Comparison of ENCODE assay signal across 1 cellular context in the genomic region with DNA sequence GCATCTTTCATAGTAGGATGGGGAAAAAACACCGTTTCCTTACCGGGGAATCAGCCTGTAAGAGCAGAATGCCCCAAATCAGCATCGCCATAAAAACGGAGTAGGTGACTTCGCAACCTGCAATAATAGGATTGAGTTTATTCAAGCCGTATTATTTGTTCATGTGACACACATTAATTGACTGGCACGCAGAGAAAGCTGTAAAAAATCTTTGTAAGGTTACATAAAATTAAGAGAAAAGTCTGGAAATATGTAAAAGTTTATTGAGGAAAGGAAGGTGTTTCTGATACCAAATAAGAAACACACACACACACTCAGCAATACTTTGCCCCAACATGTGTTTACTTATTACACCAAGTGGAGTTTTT.
TF ChIP-seq lines count a peak whose summit lies in the region.

No MANE protein-coding gene starts in this region.

TF ChIP-seq in GM12878, 131 proteins besides CTCF, POLR2A, EP300 and RAD21 (continued from another document):
- TF ChIP-seq STAT3 (IDR thresholded peaks at IDR 0.05; ENCODE audit: low read depth, low read length) (no peak), SPI1 (IDR thresholded peaks at IDR 0.05; ENCODE audit: borderline replicate concordance, insufficient read depth, low read depth, low read length) (no peak), JUND (IDR thresholded peaks at IDR 0.05; ENCODE audit: low read depth, low read length) (no peak), NFXL1 (IDR thresholded peaks at IDR 0.05; ENCODE audit: borderline replicate concordance) (no peak), GABPA (IDR thresholded peaks at IDR 0.05; ENCODE audit: low read depth) (no peak), PRDM15 (CRISPR knock-in tag; IDR thresholded peaks at IDR 0.05) (no peak), CREM (IDR thresholded peaks at IDR 0.05; ENCODE audit: low read depth) (no peak), HSF1 (IDR thresholded peaks at IDR 0.05; ENCODE audit: low read depth, low read length) (no peak), POLR2AphosphoS2 (IDR thresholded peaks at IDR 0.05; ENCODE audit: low read depth, low read length) (no peak), IKZF1 (conservative IDR thresholded peaks at IDR 0.05) (no peak)
- TF ChIP-seq, protein P1, sequence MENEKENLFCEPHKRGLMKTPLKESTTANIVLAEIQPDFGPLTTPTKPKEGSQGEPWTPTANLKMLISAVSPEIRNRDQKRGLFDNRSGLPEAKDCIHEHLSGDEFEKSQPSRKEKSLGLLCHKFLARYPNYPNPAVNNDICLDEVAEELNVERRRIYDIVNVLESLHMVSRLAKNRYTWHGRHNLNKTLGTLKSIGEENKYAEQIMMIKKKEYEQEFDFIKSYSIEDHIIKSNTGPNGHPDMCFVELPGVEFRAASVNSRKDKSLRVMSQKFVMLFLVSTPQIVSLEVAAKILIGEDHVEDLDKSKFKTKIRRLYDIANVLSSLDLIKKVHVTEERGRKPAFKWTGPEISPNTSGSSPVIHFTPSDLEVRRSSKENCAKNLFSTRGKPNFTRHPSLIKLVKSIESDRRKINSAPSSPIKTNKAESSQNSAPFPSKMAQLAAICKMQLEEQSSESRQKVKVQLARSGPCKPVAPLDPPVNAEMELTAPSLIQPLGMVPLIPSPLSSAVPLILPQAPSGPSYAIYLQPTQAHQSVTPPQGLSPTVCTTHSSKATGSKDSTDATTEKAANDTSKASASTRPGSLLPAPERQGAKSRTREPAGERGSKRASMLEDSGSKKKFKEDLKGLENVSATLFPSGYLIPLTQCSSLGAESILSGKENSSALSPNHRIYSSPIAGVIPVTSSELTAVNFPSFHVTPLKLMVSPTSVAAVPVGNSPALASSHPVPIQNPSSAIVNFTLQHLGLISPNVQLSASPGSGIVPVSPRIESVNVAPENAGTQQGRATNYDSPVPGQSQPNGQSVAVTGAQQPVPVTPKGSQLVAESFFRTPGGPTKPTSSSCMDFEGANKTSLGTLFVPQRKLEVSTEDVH (IDR thresholded peaks at IDR 0.05; ENCODE audit: low read depth, partially characterized antibody) = no peak
- TF ChIP-seq, protein P2, sequence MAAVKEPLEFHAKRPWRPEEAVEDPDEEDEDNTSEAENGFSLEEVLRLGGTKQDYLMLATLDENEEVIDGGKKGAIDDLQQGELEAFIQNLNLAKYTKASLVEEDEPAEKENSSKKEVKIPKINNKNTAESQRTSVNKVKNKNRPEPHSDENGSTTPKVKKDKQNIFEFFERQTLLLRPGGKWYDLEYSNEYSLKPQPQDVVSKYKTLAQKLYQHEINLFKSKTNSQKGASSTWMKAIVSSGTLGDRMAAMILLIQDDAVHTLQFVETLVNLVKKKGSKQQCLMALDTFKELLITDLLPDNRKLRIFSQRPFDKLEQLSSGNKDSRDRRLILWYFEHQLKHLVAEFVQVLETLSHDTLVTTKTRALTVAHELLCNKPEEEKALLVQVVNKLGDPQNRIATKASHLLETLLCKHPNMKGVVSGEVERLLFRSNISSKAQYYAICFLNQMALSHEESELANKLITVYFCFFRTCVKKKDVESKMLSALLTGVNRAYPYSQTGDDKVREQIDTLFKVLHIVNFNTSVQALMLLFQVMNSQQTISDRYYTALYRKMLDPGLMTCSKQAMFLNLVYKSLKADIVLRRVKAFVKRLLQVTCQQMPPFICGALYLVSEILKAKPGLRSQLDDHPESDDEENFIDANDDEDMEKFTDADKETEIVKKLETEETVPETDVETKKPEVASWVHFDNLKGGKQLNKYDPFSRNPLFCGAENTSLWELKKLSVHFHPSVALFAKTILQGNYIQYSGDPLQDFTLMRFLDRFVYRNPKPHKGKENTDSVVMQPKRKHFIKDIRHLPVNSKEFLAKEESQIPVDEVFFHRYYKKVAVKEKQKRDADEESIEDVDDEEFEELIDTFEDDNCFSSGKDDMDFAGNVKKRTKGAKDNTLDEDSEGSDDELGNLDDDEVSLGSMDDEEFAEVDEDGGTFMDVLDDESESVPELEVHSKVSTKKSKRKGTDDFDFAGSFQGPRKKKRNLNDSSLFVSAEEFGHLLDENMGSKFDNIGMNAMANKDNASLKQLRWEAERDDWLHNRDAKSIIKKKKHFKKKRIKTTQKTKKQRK (IDR thresholded peaks at IDR 0.05; ENCODE audit: low read depth, low read length) = no peak
